Comparison of ENCODE assay signal across 10 cellular contexts in the genomic region with DNA sequence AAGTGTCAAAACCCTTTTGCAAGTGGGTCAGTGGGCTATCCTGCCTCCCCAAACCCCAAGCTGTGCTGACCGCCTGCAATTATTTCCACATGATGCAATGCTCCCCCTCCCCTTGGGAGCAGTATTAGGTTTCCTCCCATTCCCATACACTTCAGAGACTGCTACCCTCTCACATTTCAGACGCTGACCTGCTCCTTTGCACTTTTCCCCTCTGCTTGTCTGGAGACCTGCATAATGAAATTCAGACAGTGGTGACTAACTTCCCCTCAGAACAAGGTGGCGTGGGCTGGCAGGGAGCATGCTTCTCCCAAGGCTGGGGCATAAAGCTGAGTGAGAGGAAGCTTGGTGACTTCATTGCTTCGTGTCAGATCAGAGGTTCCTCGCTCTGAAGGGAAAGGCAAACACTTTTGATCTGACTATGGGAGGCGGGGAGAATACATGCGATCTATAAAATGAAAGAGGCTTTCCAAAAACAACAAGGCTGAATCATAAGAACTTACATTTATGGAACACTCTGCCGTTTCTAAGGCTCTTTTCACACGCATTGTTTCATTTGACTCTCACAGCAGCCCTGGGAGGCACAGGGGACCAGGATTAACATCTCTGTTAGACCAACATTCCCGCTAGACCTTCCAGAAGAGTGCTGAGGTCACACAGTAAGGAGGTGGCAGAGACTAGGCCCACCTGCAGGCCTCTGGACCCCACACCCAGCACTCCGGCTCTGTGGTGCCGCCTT. TPM values are rescaled to one million over a fixed set of nuclear protein-coding genes. Genes with fewer than 3 reads are reported as not detected.
DNase-seq lines count a peak whose midpoint lies in the region; ATAC-seq, FAIRE-seq and TF ChIP-seq lines count a peak whose summit lies in the region.
"Had no signal": no experiment of that assay in that cellular context is flagged by ENCODE, and none has a peak within 500 bp of the region (broad histone marks: within the 10 kb centered on the region; RNA-seq: fewer than 3 reads in every experiment).

No MANE protein-coding gene starts in this region.

- TF ChIP-seq CTCF in astrocyte (IDR thresholded peaks at IDR 0.05; ENCODE audit: insufficient read depth, low read depth, low read length) (no peak), mesothelial cell of epicardium (IDR thresholded peaks at IDR 0.05; ENCODE audit: unreplicated experiment) (no peak), tibial nerve (IDR thresholded peaks at IDR 0.05) (no peak)

- H3K9me3 ChIP-seq in astrocyte (ENCODE audit: insufficient read depth, low read depth, low read length) (no peaks in the 10 kb centered on the region), tibial nerve (no peaks in the 10 kb centered on the region)
- H3K9me3 ChIP-seq: neutrophil had no signal

- H3K79me2 ChIP-seq in astrocyte (ENCODE audit: insufficient read depth, low read length), result no peaks in the 10 kb centered on the region

- ATAC-seq in HG03280 (IDR thresholded peaks at IDR 0.05; ENCODE audit: unreplicated experiment) (no peak), GM21576 (IDR thresholded peaks at IDR 0.05; ENCODE audit: unreplicated experiment) (no peak)

- peak overlapping the region; percentile 77 for H3K9ac ChIP-seq in astrocyte (ENCODE audit: low read length)

- H3K36me3 ChIP-seq in astrocyte (ENCODE audit: insufficient read depth, low read length) (no peaks in the 10 kb centered on the region), tibial nerve (no peaks in the 10 kb centered on the region)
- H3K36me3 ChIP-seq: neutrophil had no signal

- FAIRE-seq in astrocyte (lab: Jason Lieb, UNC), result no peak

- DNase-seq in stimulated activated CD4-positive, alpha-beta T cell treated with anti-CD3 and anti-CD28 coated beads, Interleukin-12 subunit alpha, Interleukin-12 subunit beta, amount 100 ng/mL, for 24 hours (ENCODE audit: low read depth in 2 of 2), result peak; percentile 10 to 23
- DNase-seq in stimulated activated CD4-positive, alpha-beta T cell treated with anti-CD3 and anti-CD28 coated beads, Interleukin-4, amount 100 ng/mL, for 4 hours, result no peak
- DNase-seq in astrocyte (ENCODE audit: low read depth) (peak; percentile 96), mesothelial cell of epicardium (ENCODE audit: low spot score in 2 of 2, unreplicated experiment in 2 of 2) (no peak), NCI-H748 treated with DMSO at 0.1 percent for 48 hours (lab: John Stamatoyannopoulos, UW) (no peak), tibial nerve (ENCODE audit: low spot score in 2 of 2) (no peak)

- H3K4me2 ChIP-seq in astrocyte (ENCODE audit: low read length), result peak overlapping the region; percentile 66

- peaks cover 34% of the 10 kb centered on the region for H3K4me1 Mint-ChIP-seq in astrocyte (ENCODE audit: low read depth, unreplicated experiment)
- peaks cover 21% of the 10 kb centered on the region for H3K4me1 Mint-ChIP-seq in mesothelial cell of epicardium

- H3K27ac Mint-ChIP-seq in astrocyte (ENCODE audit: unreplicated experiment) (peak overlapping the region; percentile 96), mesothelial cell of epicardium (peak overlapping the region; percentile 16)

- H3K27ac ChIP-seq in astrocyte (ENCODE audit: low read depth, low read length) (peak overlapping the region; percentile 90), tibial nerve (no peak overlapping the region)
- H3K27ac ChIP-seq: neutrophil had no signal

- H3K9me3 Mint-ChIP-seq in astrocyte (ENCODE audit: unreplicated experiment), result peaks cover 4% of the 10 kb centered on the region
- no peaks in the 10 kb centered on the region for H3K9me3 Mint-ChIP-seq in mesothelial cell of epicardium

- no peak for TF ChIP-seq EP300 in tibial nerve (IDR thresholded peaks at IDR 0.05)

- H4K20me1 ChIP-seq in astrocyte (ENCODE audit: insufficient read depth, low read length), result no peaks in the 10 kb centered on the region

- H3K36me3 Mint-ChIP-seq in astrocyte (ENCODE audit: low read depth, unreplicated experiment) (no peaks in the 10 kb centered on the region), mesothelial cell of epicardium (no peaks in the 10 kb centered on the region)

- H3K27me3 Mint-ChIP-seq in astrocyte (ENCODE audit: low read depth, unreplicated experiment) (peaks cover 2% of the 10 kb centered on the region), mesothelial cell of epicardium (ENCODE audit: low read depth) (no peaks in the 10 kb centered on the region)

- TF ChIP-seq POLR2A in tibial nerve (IDR thresholded peaks at IDR 0.05), result no peak

- H3K4me3 Mint-ChIP-seq in astrocyte (ENCODE audit: unreplicated experiment) (peak overlapping the region; percentile 23), mesothelial cell of epicardium (no peak overlapping the region)

- H3K4me1 ChIP-seq in astrocyte (ENCODE audit: insufficient read depth, low read length) (peaks cover 20% of the 10 kb centered on the region), tibial nerve (no peaks in the 10 kb centered on the region)

- H3K27me3 ChIP-seq in astrocyte (ENCODE audit: insufficient read depth, low read length), result no peaks in the 10 kb centered on the region
- no peaks in the 10 kb centered on the region for H3K27me3 ChIP-seq in tibial nerve
- H3K27me3 ChIP-seq: neutrophil had no signal

- 50 to 54% methylated on average over 12 of the region's 12 CpGs for WGBS in tibial nerve, 2 donors

- H3K4me3 ChIP-seq in astrocyte (ENCODE audit: insufficient read depth, low read depth, low read length), result no peak overlapping the region
- H3K4me3 ChIP-seq in tibial nerve, result no peak overlapping the region

- no peak overlapping the region for H2AFZ ChIP-seq in astrocyte (ENCODE audit: low read depth, low read length)

RNA-seq across cellular contexts. Expression of a gene that starts 27.5 kb away (rescaled TPM):
- 38.3 and 40.5 TPM in 2 replicates for total RNA-seq in astrocyte
- 76.0 to 89.9 TPM (median 81.4 TPM) in 3 replicates for total RNA-seq in mesothelial cell of epicardium
- total RNA-seq in tibial nerve, result 10 to 100 TPM; 10.5 to 47.7 (median 43.7) TPM
- total RNA-seq: T-helper 2 cell treated with Interferon-gamma antibody and Interleukin-4, amounts not matched to agents 100 ng/mL and 5 ng/mL, for 36 hours had no signal

Comparison
In these comparisons a context has a peak if more than half of its experiments do, and no peak if none do; other contexts are left out.
1. DNase-seq: peak in stimulated activated CD4-positive, alpha-beta T cell treated with anti-CD3 and anti-CD28 coated beads, Interleukin-12 subunit alpha, Interleukin-12 subunit beta, amount 100 ng/mL, for 24 hours (2 of 2) and astrocyte (single experiment); none in stimulated activated CD4-positive, alpha-beta T cell treated with anti-CD3 and anti-CD28 coated beads, Interleukin-4, amount 100 ng/mL, for 4 hours (0 of 2), mesothelial cell of epicardium (0 of 2), NCI-H748 treated with DMSO at 0.1 percent for 48 hours (single experiment) and tibial nerve (0 of 2).